2 cellular contexts compared by ENCODE assay signal in the genomic region with DNA sequence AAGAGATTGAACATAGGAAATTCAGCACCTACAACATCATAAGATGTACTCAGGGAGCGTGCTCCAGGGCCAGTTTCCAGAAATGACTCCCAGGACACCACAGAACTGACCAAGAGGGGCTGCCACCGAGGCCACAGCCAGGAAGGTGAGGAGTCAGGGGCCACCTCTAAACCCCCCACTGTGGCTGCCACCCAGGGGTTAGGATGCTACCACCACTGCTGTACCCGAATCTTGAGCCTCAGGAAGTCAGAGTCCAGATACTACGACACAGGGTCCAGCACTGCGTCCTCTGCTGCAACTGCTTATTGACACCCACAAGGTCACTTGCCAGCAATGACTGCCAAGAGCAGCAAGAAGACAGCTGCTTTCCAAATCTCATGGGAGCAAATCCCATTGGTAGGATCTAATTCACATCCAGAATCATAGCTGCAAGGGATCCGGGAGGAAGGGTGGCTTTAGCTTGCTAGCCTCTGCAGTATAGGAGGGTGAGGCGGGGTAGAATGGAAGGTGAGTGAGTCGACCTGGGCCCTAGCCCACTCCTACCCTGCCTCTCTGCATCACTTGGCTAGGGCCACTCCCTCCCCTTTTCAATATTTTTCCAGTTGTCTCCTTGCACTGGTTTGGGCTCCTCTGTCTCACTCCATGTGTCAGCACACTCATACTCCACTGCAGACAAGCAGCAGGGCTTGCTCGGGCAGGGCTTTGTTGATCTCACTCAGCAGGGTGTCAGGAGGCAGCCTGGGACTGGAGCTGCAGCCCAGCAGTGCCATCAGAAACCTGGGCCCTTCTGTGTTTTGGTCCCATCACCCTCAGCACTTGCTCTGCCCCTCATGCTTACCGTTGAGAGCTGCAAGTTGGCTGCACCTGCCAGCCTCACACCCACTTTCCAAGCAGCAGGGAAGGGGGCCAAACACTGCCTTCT.
TF ChIP-seq lines count a peak whose summit lies in the region.

No MANE protein-coding gene starts in this region.

TF ChIP-seq in HepG2, 621 proteins besides CTCF, POLR2A, EP300 and RAD21:
- TF ChIP-seq, protein P1, sequence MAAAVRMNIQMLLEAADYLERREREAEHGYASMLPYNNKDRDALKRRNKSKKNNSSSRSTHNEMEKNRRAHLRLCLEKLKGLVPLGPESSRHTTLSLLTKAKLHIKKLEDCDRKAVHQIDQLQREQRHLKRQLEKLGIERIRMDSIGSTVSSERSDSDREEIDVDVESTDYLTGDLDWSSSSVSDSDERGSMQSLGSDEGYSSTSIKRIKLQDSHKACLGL (CRISPR knock-in tag; IDR thresholded peaks at IDR 0.05) = no peak
- TF ChIP-seq MTA1 (CRISPR knock-in tag; IDR thresholded peaks at IDR 0.05; ENCODE audit: borderline replicate concordance) (no peak), ZNF142 (CRISPR knock-in tag; IDR thresholded peaks at IDR 0.05) (no peak), BCL6 (CRISPR knock-in tag; IDR thresholded peaks at IDR 0.05) (no peak), TOE1 (CRISPR knock-in tag; IDR thresholded peaks at IDR 0.05) (no peak), KDM4B (CRISPR knock-in tag; IDR thresholded peaks at IDR 0.05) (no peak), KLF12 (CRISPR knock-in tag; IDR thresholded peaks at IDR 0.05; ENCODE audit: borderline replicate concordance) (no peak), ZNF567 (CRISPR knock-in tag; IDR thresholded peaks at IDR 0.05; ENCODE audit: borderline replicate concordance) (no peak), XRCC5 (optimal IDR thresholded peaks at IDR 0.05; ENCODE audit: low read length) (no peak), FOXC1 (CRISPR knock-in tag; IDR thresholded peaks at IDR 0.05; ENCODE audit: borderline replicate concordance) (no peak), XBP1 (CRISPR knock-in tag; IDR thresholded peaks at IDR 0.05) (no peak), SP4 (CRISPR knock-in tag; IDR thresholded peaks at IDR 0.05) (no peak), BHLHE40 (IDR thresholded peaks at IDR 0.05; ENCODE audit: low read length) (no peak)
- TF ChIP-seq, protein P2, sequence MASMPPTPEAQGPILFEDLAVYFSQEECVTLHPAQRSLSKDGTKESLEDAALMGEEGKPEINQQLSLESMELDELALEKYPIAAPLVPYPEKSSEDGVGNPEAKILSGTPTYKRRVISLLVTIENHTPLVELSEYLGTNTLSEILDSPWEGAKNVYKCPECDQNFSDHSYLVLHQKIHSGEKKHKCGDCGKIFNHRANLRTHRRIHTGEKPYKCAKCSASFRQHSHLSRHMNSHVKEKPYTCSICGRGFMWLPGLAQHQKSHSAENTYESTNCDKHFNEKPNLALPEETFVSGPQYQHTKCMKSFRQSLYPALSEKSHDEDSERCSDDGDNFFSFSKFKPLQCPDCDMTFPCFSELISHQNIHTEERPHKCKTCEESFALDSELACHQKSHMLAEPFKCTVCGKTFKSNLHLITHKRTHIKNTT (CRISPR knock-in tag; IDR thresholded peaks at IDR 0.05) = no peak
TF ChIP-seq in HepG2: peak in this region for 0.

TF ChIP-seq in SK-N-SH, 30 proteins besides CTCF, POLR2A, EP300 and RAD21:
- no peak for TF ChIP-seq MEF2A (IDR thresholded peaks at IDR 0.05; ENCODE audit: borderline replicate concordance, low read depth)
- no peak for TF ChIP-seq FOXJ3 (CRISPR knock-in tag; IDR thresholded peaks at IDR 0.05)
- no peak for TF ChIP-seq FOXM1 (IDR thresholded peaks at IDR 0.05; ENCODE audit: low read depth)
- no peak for TF ChIP-seq TAF1 (IDR thresholded peaks at IDR 0.05; ENCODE audit: borderline replicate concordance, low read depth, low read length)
